Comparison of ENCODE assay signal across 23 cellular contexts in genomic region chr13:38880397-38880796, GRCh38.
"Had no signal": no experiment of that assay in that cellular context is flagged by ENCODE, and none has a peak within 500 bp of the region (broad histone marks: within the 10 kb centered on the region; RNA-seq: fewer than 3 reads in every experiment).

No MANE protein-coding gene starts in this region.

- H3K27ac ChIP-seq: colonic mucosa, foreskin keratinocyte, left ventricle myocardium inferior, lower lobe of right lung, parathyroid adenoma, psoas muscle, right lobe of liver, stomach, thoracic aorta, transverse colon had no signal

- H3K4me1 Mint-ChIP-seq: immature natural killer cell, memory B cell, natural killer cell had no signal

- H3K9me3 ChIP-seq: colonic mucosa, left ventricle myocardium inferior, lower lobe of right lung, psoas muscle, right lobe of liver, stomach, thoracic aorta, transverse colon had no signal

- ATAC-seq: foreskin keratinocyte, left cardiac atrium, lower lobe of right lung, natural killer cell, psoas muscle, right lobe of liver had no signal

- H3K36me3 ChIP-seq: colonic mucosa, left ventricle myocardium inferior, right lobe of liver, thoracic aorta, transverse colon had no signal

- H3K27me3 ChIP-seq: colonic mucosa, foreskin keratinocyte, right lobe of liver, stomach, transverse colon had no signal

- H3K4me3 ChIP-seq: colonic mucosa, left ventricle myocardium inferior, lower lobe of right lung, psoas muscle, right lobe of liver, stomach, thoracic aorta, transverse colon had no signal

- H2AFZ ChIP-seq: parathyroid adenoma had no signal

- H3K27ac Mint-ChIP-seq: endodermal cell, immature natural killer cell, memory B cell, mesothelial cell of epicardium, natural killer cell had no signal

- H3K4me3 Mint-ChIP-seq: endodermal cell, immature natural killer cell, memory B cell, mesothelial cell of epicardium, natural killer cell had no signal

- H3K36me3 Mint-ChIP-seq: immature natural killer cell, memory B cell, natural killer cell had no signal

- DNase-seq: colonic mucosa; effector CD4-positive, alpha-beta T cell; endodermal cell; erythroblast; foreskin keratinocyte; immature natural killer cell; left cardiac atrium; left ventricle myocardium inferior; lower lobe of right lung; natural killer cell; psoas muscle; retina; right lobe of liver; stimulated activated CD4-positive, alpha-beta T cell treated with anti-CD3 and anti-CD28 coated beads, Interleukin-4, amount 100 ng/mL, for 1 hour; stimulated activated CD8-positive, alpha-beta memory T cell treated with anti-CD3 and anti-CD28 coated beads, Interleukin-4, amount 100 ng/mL, for 48 hours; stimulated activated naive CD4-positive, alpha-beta T cell; stomach; substantia nigra; transverse colon had no signal

- H3K9ac ChIP-seq: parathyroid adenoma had no signal

- H3K4me1 ChIP-seq: colonic mucosa, foreskin keratinocyte, left ventricle myocardium inferior, lower lobe of right lung, parathyroid adenoma, psoas muscle, transverse colon had no signal
